In genomic region chr17:52025231-52025630, GRCh38 we compare ENCODE assay signal across 20 cellular contexts.
"Had no signal": no experiment of that assay in that cellular context is flagged by ENCODE, and none has a peak within 500 bp of the region (broad histone marks: within the 10 kb centered on the region; RNA-seq: fewer than 3 reads in every experiment).

No MANE protein-coding gene starts in this region.

- H3K36me3 ChIP-seq: prostate gland, thyroid gland, vagina had no signal

- H3K9me3 ChIP-seq: mucosa of descending colon, prostate gland, thyroid gland, vagina had no signal

- H3K4me3 ChIP-seq: lung, mucosa of descending colon, prostate gland, thyroid gland, vagina had no signal

- DNase-seq: activated CD4-positive, alpha-beta T cell treated with anti-CD3 and anti-CD28 coated beads for 4 hours; activated CD8-positive, alpha-beta memory T cell treated with anti-CD3 and anti-CD28 coated beads, Interleukin-2, amount 50 U/mL, for 48 hours; activated CD8-positive, alpha-beta T cell treated with anti-CD3 and anti-CD28 coated beads, Interleukin-2, amount 10 ng/mL, durations not matched to agents 7 days and 5 days; activated naive CD4-positive, alpha-beta T cell; activated naive CD8-positive, alpha-beta T cell treated with anti-CD3 and anti-CD28 coated beads, Interleukin-2, amount 50 U/mL, for 24 hours; dermis blood vessel endothelial cell; hippocampal formation; left cardiac atrium; mucosa of descending colon; occipital lobe; stimulated activated CD4-positive, alpha-beta T cell treated with anti-CD3 and anti-CD28 coated beads, Interleukin-15, amount 100 ng/mL, for 24 hours; stimulated activated CD4-positive, alpha-beta T cell treated with anti-CD3 and anti-CD28 coated beads, Interleukin-4, amount 100 ng/mL, for 24 hours; T-helper 1 cell; thyroid gland had no signal

- ATAC-seq: activated CD8-positive, alpha-beta T cell treated with anti-CD3 and anti-CD28 coated beads, Interleukin-2, amount 10 ng/mL, durations not matched to agents 7 days and 5 days; activated naive CD8-positive, alpha-beta T cell treated with anti-CD3 and anti-CD28 coated beads, Interleukin-2, amount 50 U/mL, for 24 hours; left cardiac atrium; mucosa of descending colon; natural killer cell treated with Interleukin-12 subunit alpha and Interleukin-12 subunit beta and Interleukin-15 and Interleukin-18, amount 100 ng/mL, for 72 hours; sciatic nerve had no signal

- H3K27ac ChIP-seq: prostate gland, thyroid gland, vagina, VCaP had no signal

- H3K4me1 ChIP-seq: prostate gland had no signal

- H3K27me3 ChIP-seq: thyroid gland, vagina had no signal
